In the genomic region with DNA sequence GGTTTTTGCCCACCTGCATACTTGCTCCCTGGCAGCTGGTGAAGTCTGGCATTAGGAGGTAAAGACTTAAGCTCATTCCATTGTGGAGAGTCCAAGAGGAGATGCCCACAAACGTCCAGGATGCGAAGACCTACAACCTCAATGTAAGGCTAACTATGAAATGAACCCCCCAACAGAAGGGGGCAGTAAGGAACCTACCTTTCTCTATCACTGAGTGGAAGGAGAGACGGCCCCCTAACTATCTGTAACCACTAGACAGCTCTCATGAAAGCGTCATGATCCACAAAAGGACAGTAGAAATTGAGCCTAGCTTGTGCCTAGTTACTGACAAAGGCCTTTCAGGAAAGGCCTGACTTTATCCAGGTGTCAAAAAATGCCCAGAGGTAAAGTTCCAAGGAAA, we compare ENCODE assay signal across 26 cellular contexts. TPM values are rescaled to one million over a fixed set of nuclear protein-coding genes. Genes with fewer than 3 reads are reported as not detected.
DNase-seq lines count a peak whose midpoint lies in the region; ATAC-seq and TF ChIP-seq lines count a peak whose summit lies in the region.
"Had no signal": no experiment of that assay in that cellular context is flagged by ENCODE, and none has a peak within 500 bp of the region (broad histone marks: within the 10 kb centered on the region; RNA-seq: fewer than 3 reads in every experiment).

No MANE protein-coding gene starts in this region.

- H4K91ac ChIP-seq in trophoblast cell (ENCODE audit: low read depth, low read length), result no peak overlapping the region

- DNase-seq in DND-41 (no peak), GM23338 (ENCODE audit: low spot score) (peak; percentile 58), OCI-M1 (lab: John Stamatoyannopoulos, UW) (peak; percentile 9), iPS DF 19.7 (ENCODE audit: low read depth, low spot score) (peak; percentile 28), COLO668 (lab: John Stamatoyannopoulos, UW; ENCODE audit: unreplicated experiment) (no peak), trophoblast cell (no peak), NCI-H345 treated with DMSO at 0.1 percent for 48 hours (lab: John Stamatoyannopoulos, UW; ENCODE audit: unreplicated experiment) (no peak)
- DNase-seq: activated CD4-positive, CD25-positive, alpha-beta regulatory T cell treated with anti-CD3 and anti-CD28 coated beads, Interleukin-2, amount 50 U/mL, for 72 hours; activated CD8-positive, alpha-beta memory T cell treated with anti-CD3 and anti-CD28 coated beads for 24 hours; effector memory CD8-positive, alpha-beta T cell; glutamatergic neuron; HCEC 1CT; immature natural killer cell; left lung; natural killer cell; NCI-H1417 treated with DMSO at 0.1 percent for 48 hours; NCI-H748 treated with DMSO at 0.1 percent for 48 hours; ovary; sigmoid colon; T-helper 9 cell had no signal

- no peak for ATAC-seq in DND-41 (ENCODE audit: insufficient read depth, low read depth)
- peak; percentile 82 for ATAC-seq in GM23338
- no peak for ATAC-seq in HG03095 (IDR thresholded peaks at IDR 0.05; ENCODE audit: unreplicated experiment)
- ATAC-seq: activated naive CD4-positive, alpha-beta T cell treated with anti-CD3 and anti-CD28 coated beads, Interleukin-2, amount 50 U/mL, for 72 hours; effector memory CD8-positive, alpha-beta T cell; left lung; natural killer cell; SK-N-SH treated with all-trans-retinoic acid at 6 μM for 48 hours had no signal

- no peak overlapping the region for H3K4me3 Mint-ChIP-seq in GM23338
- H3K4me3 Mint-ChIP-seq: activated T-helper 1 cell treated with anti-CD3 and anti-CD28 coated beads, Interleukin-12 subunit alpha, Interleukin-12 subunit beta, Interleukin-2, Interleukin-4 antibody, amounts not matched to agents 30 ng/mL and 10 ng/mL and 1 ng/mL, durations not matched to agents 14 hours and 24 hours and 36 hours; effector memory CD8-positive, alpha-beta T cell; immature natural killer cell; mesothelial cell of epicardium; natural killer cell had no signal

- H3K79me2 ChIP-seq in DND-41 (ENCODE audit: insufficient read depth, low read length) (no peaks in the 10 kb centered on the region), GM23338 (replicated peaks; ENCODE audit: insufficient read depth) (no peaks in the 10 kb centered on the region), trophoblast cell (ENCODE audit: control insufficient read depth, insufficient read depth, low read length, poor library complexity) (no peaks in the 10 kb centered on the region)

- H3K27me3 ChIP-seq in DND-41 (ENCODE audit: insufficient read depth, low read length, poor library complexity) (no peaks in the 10 kb centered on the region), GM23338 (ENCODE audit: insufficient read depth) (no peaks in the 10 kb centered on the region), trophoblast cell (ENCODE audit: insufficient read depth, low read length) (no peaks in the 10 kb centered on the region)
- H3K27me3 ChIP-seq: left lung, ovary, sigmoid colon, suprapubic skin had no signal

- H3K4me2 ChIP-seq in DND-41 (ENCODE audit: insufficient read depth, low read length), result no peak overlapping the region
- H3K4me2 ChIP-seq in GM23338, result no peak overlapping the region
- no peak overlapping the region for H3K4me2 ChIP-seq in trophoblast cell (ENCODE audit: low read length)

- H4K12ac ChIP-seq in trophoblast cell (ENCODE audit: low read depth, low read length), result no peak overlapping the region

- no CpG with 5 or more reads among the region's 4 CpGs for WGBS in trophoblast cell (ENCODE audit: extremely low coverage, insufficient coverage, insufficient read length)

- no peak overlapping the region for H2AK5ac ChIP-seq in trophoblast cell (ENCODE audit: low read length)

- H3K4me1 ChIP-seq in DND-41 (ENCODE audit: insufficient read depth, low read length) (no peaks in the 10 kb centered on the region), GM23338 (ENCODE audit: insufficient read depth) (no peaks in the 10 kb centered on the region), trophoblast cell (ENCODE audit: control insufficient read depth in 1 of 2, insufficient read depth in 2 of 2, low read length in 2 of 2) (no peaks in the 10 kb centered on the region)
- H3K4me1 ChIP-seq: left lung, suprapubic skin had no signal

- no peaks in the 10 kb centered on the region for H3K27me3 Mint-ChIP-seq in GM23338 (ENCODE audit: insufficient read depth, low read depth, poor library complexity)
- H3K27me3 Mint-ChIP-seq: effector memory CD8-positive, alpha-beta T cell had no signal

- H2BK5ac ChIP-seq in trophoblast cell (ENCODE audit: low read depth, low read length, poor library complexity), result no peak overlapping the region

- H3K14ac ChIP-seq in trophoblast cell (ENCODE audit: low read length), result no peak overlapping the region

- no peaks in the 10 kb centered on the region for H3K9me3 Mint-ChIP-seq in GM23338
- H3K9me3 Mint-ChIP-seq: activated naive CD4-positive, alpha-beta T cell treated with anti-CD3 and anti-CD28 coated beads, Interleukin-2, amount 50 U/mL, for 72 hours; effector memory CD8-positive, alpha-beta T cell; immature natural killer cell had no signal

- no peaks in the 10 kb centered on the region for H3F3A ChIP-seq in GM23338 (replicated peaks; ENCODE audit: low read depth)

- H2BK12ac ChIP-seq in trophoblast cell (ENCODE audit: low read length), result no peak overlapping the region

- H3K9me3 ChIP-seq in DND-41 (ENCODE audit: insufficient read depth, low read length, severe bottlenecking), result no peaks in the 10 kb centered on the region
- H3K9me3 ChIP-seq in trophoblast cell (ENCODE audit: insufficient read depth, low read depth, low read length), result no peaks in the 10 kb centered on the region
- H3K9me3 ChIP-seq: left lung, ovary, sigmoid colon, suprapubic skin had no signal

- H3K4me3 ChIP-seq in DND-41 (ENCODE audit: low read depth in 1 of 2, low read length in 2 of 2), result no peak overlapping the region
- no peak overlapping the region for H3K4me3 ChIP-seq in GM23338
- no peak overlapping the region for H3K4me3 ChIP-seq in trophoblast cell (ENCODE audit: low read depth, low read length)
- H3K4me3 ChIP-seq: left lung, ovary, sigmoid colon, suprapubic skin had no signal

- H3K27ac ChIP-seq in DND-41 (ENCODE audit: low read length), result no peak overlapping the region
- no peak overlapping the region for H3K27ac ChIP-seq in GM23338 (ENCODE audit: low read depth)
- no peak overlapping the region for H3K27ac ChIP-seq in trophoblast cell (ENCODE audit: low read depth, low read length)
- H3K27ac ChIP-seq: left lung, ovary, sigmoid colon, suprapubic skin had no signal

- no peaks in the 10 kb centered on the region for H4K20me1 ChIP-seq in DND-41 (ENCODE audit: insufficient read depth, low read length)
- H4K20me1 ChIP-seq in GM23338 (replicated peaks; ENCODE audit: insufficient read depth), result no peaks in the 10 kb centered on the region

- H2AFZ ChIP-seq in DND-41 (ENCODE audit: low read depth, low read length) (no peak overlapping the region), GM23338 (no peak overlapping the region), trophoblast cell (ENCODE audit: insufficient read depth, low read length, poor library complexity) (no peak overlapping the region)

- H2BK120ac ChIP-seq in trophoblast cell (ENCODE audit: insufficient read depth, low read length, poor library complexity), result no peak overlapping the region

- no peak overlapping the region for H3K27ac Mint-ChIP-seq in GM23338
- H3K27ac Mint-ChIP-seq: activated naive CD4-positive, alpha-beta T cell treated with anti-CD3 and anti-CD28 coated beads, Interleukin-2, amount 50 U/mL, for 72 hours; activated T-helper 1 cell treated with anti-CD3 and anti-CD28 coated beads, Interleukin-12 subunit alpha, Interleukin-12 subunit beta, Interleukin-2, Interleukin-4 antibody, amounts not matched to agents 30 ng/mL and 10 ng/mL and 1 ng/mL, durations not matched to agents 14 hours and 24 hours and 36 hours; effector memory CD8-positive, alpha-beta T cell; immature natural killer cell; mesothelial cell of epicardium; natural killer cell had no signal

- no peak overlapping the region for H3K23ac ChIP-seq in trophoblast cell (ENCODE audit: low read length)

- H4K8ac ChIP-seq in trophoblast cell (ENCODE audit: low read depth, low read length), result no peak overlapping the region

- TF ChIP-seq CTCF in DND-41 (IDR thresholded peaks at IDR 0.05; ENCODE audit: borderline replicate concordance, extremely low read depth, low read length, poor library complexity, severe bottlenecking) (peak; percentile 27), GM23338 (conservative IDR thresholded peaks at IDR 0.05; ENCODE audit: low read depth in 2 of 2) (peak; percentile 51 to 74)

- H3K18ac ChIP-seq in trophoblast cell (ENCODE audit: low read length), result no peak overlapping the region

- no peaks in the 10 kb centered on the region for H3K9me2 ChIP-seq in GM23338 (ENCODE audit: insufficient read depth)

- H3K36me3 Mint-ChIP-seq in GM23338 (ENCODE audit: low read depth), result no peaks in the 10 kb centered on the region

- H3K36me3 ChIP-seq in DND-41 (ENCODE audit: insufficient read depth, low read length), result no peaks in the 10 kb centered on the region
- H3K36me3 ChIP-seq in GM23338 (ENCODE audit: insufficient read depth), result no peaks in the 10 kb centered on the region
- H3K36me3 ChIP-seq in trophoblast cell (ENCODE audit: control insufficient read depth in 1 of 2, insufficient read depth in 2 of 2, low read length in 2 of 2), result no peaks in the 10 kb centered on the region
- H3K36me3 ChIP-seq: ovary, sigmoid colon had no signal

- H3K9ac ChIP-seq in DND-41 (ENCODE audit: low read depth, low read length), result no peak overlapping the region
- no peak overlapping the region for H3K9ac ChIP-seq in trophoblast cell (ENCODE audit: low read length)

- H3K4ac ChIP-seq in trophoblast cell (ENCODE audit: low read depth, low read length), result no peak overlapping the region

- no peaks in the 10 kb centered on the region for H3K79me1 ChIP-seq in trophoblast cell (ENCODE audit: low read length)

- H3K4me1 Mint-ChIP-seq in GM23338, result no peaks in the 10 kb centered on the region
- H3K4me1 Mint-ChIP-seq: immature natural killer cell, natural killer cell had no signal

TF ChIP-seq in GM23338, 12 proteins besides CTCF, POLR2A, EP300 and RAD21:
- TF ChIP-seq ZNF114 (CRISPR knock-in tag; IDR thresholded peaks at IDR 0.05) (no peak), CREB1 (CRISPR knock-in tag; IDR thresholded peaks at IDR 0.05; ENCODE audit: low read depth) (no peak), EZH2 (IDR thresholded peaks at IDR 0.05; ENCODE audit: low read depth, unreplicated experiment) (no peak), EZH2phosphoT487 (IDR thresholded peaks at IDR 0.05; ENCODE audit: unreplicated experiment) (no peak)

RNA-seq across cellular contexts. Expression of gene ZFYVE21, which starts 55.3 kb away (rescaled TPM):
- total RNA-seq in GM23338 (2014; rRNA removed; shearing (Covaris generic)), result 89.6 and 116 TPM in 2 replicates
- 79.4 and 88.0 TPM in 2 replicates for polyA plus RNA-seq in GM23338 (2016; fragmentation: Nextera tagmentation; extraction: Ambion mirVana)
- polyA plus RNA-seq in trophoblast cell (2013), result 49.1 and 50.0 TPM in 2 replicates

RNA-seq across cellular contexts. Expression of gene XRCC3, which starts 55.7 kb away (rescaled TPM):
- 52.2 and 72.9 TPM in 2 replicates for total RNA-seq in GM23338 (2014; rRNA removed; shearing (Covaris generic))
- 16.6 and 20.4 TPM in 2 replicates for polyA plus RNA-seq in GM23338 (2016; fragmentation: Nextera tagmentation; extraction: Ambion mirVana)
- polyA plus RNA-seq in trophoblast cell (2013), result 10.1 and 11.7 TPM in 2 replicates

Comparison
In these comparisons a context has a peak if more than half of its experiments do, and no peak if none do; other contexts are left out.
1. DNase-seq: peak in GM23338 (single experiment), OCI-M1 (single experiment) and iPS DF 19.7 (single experiment); none in DND-41 (single experiment), COLO668 (single experiment), trophoblast cell (0 of 2) and NCI-H345 treated with DMSO at 0.1 percent for 48 hours (single experiment).